14 cellular contexts compared by ENCODE assay signal in the genomic region with DNA sequence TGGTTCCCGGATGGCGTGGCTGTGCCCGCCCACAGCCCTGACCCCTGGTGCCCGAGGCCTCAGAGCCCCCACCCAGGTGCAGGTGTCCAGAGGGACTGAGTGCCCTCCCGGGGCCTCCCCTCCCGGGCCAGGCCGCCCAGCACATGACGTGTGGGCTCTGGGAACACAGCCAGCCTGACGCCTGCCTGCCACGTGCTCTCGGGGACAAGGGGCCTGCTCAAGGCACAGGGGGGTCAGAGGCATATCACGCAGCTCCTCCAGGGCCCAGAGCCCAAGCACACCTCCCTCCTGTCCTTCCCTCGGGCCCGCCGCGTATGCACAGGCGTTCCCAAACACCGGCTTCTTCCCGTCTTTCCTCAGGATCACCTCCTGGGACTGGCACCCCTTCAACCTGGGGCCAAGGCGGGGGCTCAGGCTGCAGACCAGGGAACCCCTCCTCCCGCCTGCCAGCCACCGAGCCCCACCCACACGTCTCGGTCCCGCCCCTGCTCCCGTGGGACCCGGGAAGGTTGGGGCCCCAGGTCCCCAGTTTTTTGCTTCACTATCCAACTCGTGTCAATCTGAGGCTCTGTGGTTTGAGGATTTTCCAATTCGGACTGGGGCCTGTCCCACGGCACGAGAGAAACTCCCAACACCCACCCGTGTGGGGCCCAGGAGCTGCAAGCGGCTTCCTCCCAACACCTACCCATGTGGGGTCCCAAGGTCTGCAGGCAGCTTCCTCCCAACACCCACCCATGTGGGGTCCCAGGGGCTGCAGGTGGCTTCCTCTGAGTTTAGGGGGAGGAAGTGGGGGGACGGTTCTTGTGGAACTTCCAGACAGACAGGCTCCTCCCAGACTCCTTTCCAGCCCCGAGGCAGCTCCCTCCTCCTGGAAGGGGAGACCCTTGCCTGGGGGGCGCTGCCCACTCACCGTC. TPM values are rescaled to one million over a fixed set of nuclear protein-coding genes. Genes with fewer than 3 reads are reported as not detected.
A peak's percentile ranks its signal among the peaks of the same experiment; 100 is the strongest.
DNase-seq lines count a peak whose midpoint lies in the region; ATAC-seq and TF ChIP-seq lines count a peak whose summit lies in the region.
"Had no signal": no experiment of that assay in that cellular context is flagged by ENCODE, and none has a peak within 500 bp of the region (broad histone marks: within the 10 kb centered on the region; RNA-seq: fewer than 3 reads in every experiment).

No MANE protein-coding gene starts in this region.

- H3K36me3 ChIP-seq in left ventricle myocardium inferior (no peaks in the 10 kb centered on the region), stomach (no peaks in the 10 kb centered on the region)

- H3K27ac Mint-ChIP-seq in activated CD8-positive, alpha-beta memory T cell treated with anti-CD3 and anti-CD28 coated beads, Interleukin-2, amount 10 ng/mL, durations not matched to agents 7 days and 5 days = no peak overlapping the region
- peak overlapping the region; percentile 73 for H3K27ac Mint-ChIP-seq in activated B cell treated with CpG ODN at 0.5 μM for 24 hours
- H3K27ac Mint-ChIP-seq: activated naive CD4-positive, alpha-beta T cell treated with anti-CD3 and anti-CD28 coated beads, Interleukin-2, amount 10 ng/mL, durations not matched to agents 7 days and 5 days; nephron had no signal

- H3K9me3 ChIP-seq in left ventricle myocardium inferior (replicated peaks) (no peaks in the 10 kb centered on the region), stomach (no peaks in the 10 kb centered on the region)

- peak; percentile 4 for ATAC-seq in activated CD8-positive, alpha-beta memory T cell treated with anti-CD3 and anti-CD28 coated beads, Interleukin-2, amount 10 ng/mL, durations not matched to agents 7 days and 5 days
- ATAC-seq in activated B cell treated with CpG ODN at 0.5 μM for 24 hours (ENCODE audit: low read depth) = peak; percentile 18
- ATAC-seq in HG02610 (IDR thresholded peaks at IDR 0.05; ENCODE audit: unreplicated experiment) = no peak
- ATAC-seq: HCT116 had no signal

- no peaks in the 10 kb centered on the region for H3K9me3 Mint-ChIP-seq in activated CD8-positive, alpha-beta memory T cell treated with anti-CD3 and anti-CD28 coated beads, Interleukin-2, amount 10 ng/mL, durations not matched to agents 7 days and 5 days (ENCODE audit: low read depth)
- H3K9me3 Mint-ChIP-seq in activated B cell treated with CpG ODN at 0.5 μM for 24 hours = no peaks in the 10 kb centered on the region
- H3K9me3 Mint-ChIP-seq: activated naive CD4-positive, alpha-beta T cell treated with anti-CD3 and anti-CD28 coated beads, Interleukin-2, amount 10 ng/mL, durations not matched to agents 7 days and 5 days; nephron had no signal

- WGBS in stomach, 5 donors = 12 to 19% (median 16%) methylated on average over 17 to 37 of the region's 37 CpGs

- intact Hi-C loops in activated B cell treated with CpG ODN at 0.5 μM for 24 hours (cut with micrococcal nuclease) = loop anchor here (1.0 kb wide), 1 partner anchor 8 kb away; no protein-coding TSS in a partner anchor
- intact Hi-C loops in left ventricle myocardium inferior (cut with micrococcal nuclease) = no loop called here
- intact Hi-C loops in stomach (cut with DNase I; ENCODE audit: low total_unique reads) = no loop called here

- no peak for TF ChIP-seq POLR2A in stomach (IDR thresholded peaks at IDR 0.05)

- H3K27ac ChIP-seq in left ventricle myocardium inferior (replicated peaks) (peak overlapping the region; percentile 52), stomach (no peak overlapping the region)

- CTCF ChIA-PET in activated CD8-positive, alpha-beta memory T cell treated with anti-CD3 and anti-CD28 coated beads, Interleukin-2, amount 10 ng/mL, durations not matched to agents 7 days and 5 days (lab: Charles Lee) = interaction anchor here (0.8 to 1.8 kb wide), 3 partner anchors 10 to 14 kb away, joined by 3 to 12 read pairs (median 4); no protein-coding TSS in a partner anchor
- CTCF ChIA-PET in activated B cell treated with CpG ODN at 0.5 μM for 24 hours (lab: Charles Lee) = interaction anchor here (0.8 to 2.1 kb wide), 4 partner anchors 12 to 346 kb away, joined by 3 to 14 read pairs (median 3); a partner anchor contains a TSS

- H3K36me3 Mint-ChIP-seq in activated CD8-positive, alpha-beta memory T cell treated with anti-CD3 and anti-CD28 coated beads, Interleukin-2, amount 10 ng/mL, durations not matched to agents 7 days and 5 days = no peaks in the 10 kb centered on the region
- peaks cover 20% of the 10 kb centered on the region for H3K36me3 Mint-ChIP-seq in activated B cell treated with CpG ODN at 0.5 μM for 24 hours (ENCODE audit: low read depth)
- H3K36me3 Mint-ChIP-seq: activated naive CD4-positive, alpha-beta T cell treated with anti-CD3 and anti-CD28 coated beads, Interleukin-2, amount 10 ng/mL, durations not matched to agents 7 days and 5 days had no signal

- POLR2A ChIA-PET in activated B cell treated with CpG ODN at 0.5 μM for 24 hours (lab: Charles Lee) = interaction anchor here (0.7 to 4.4 kb wide), 9 partner anchors 10 to 460 kb away, joined by 3 to 86 read pairs (median 5); a partner anchor contains a TSS

- H3K27me3 Mint-ChIP-seq in activated CD8-positive, alpha-beta memory T cell treated with anti-CD3 and anti-CD28 coated beads, Interleukin-2, amount 10 ng/mL, durations not matched to agents 7 days and 5 days = peaks cover 13% of the 10 kb centered on the region
- H3K27me3 Mint-ChIP-seq in activated B cell treated with CpG ODN at 0.5 μM for 24 hours = no peaks in the 10 kb centered on the region

- H3K27me3 ChIP-seq in left ventricle myocardium inferior (ENCODE audit: low read depth) (peaks cover 27% of the 10 kb centered on the region), stomach (peaks cover 3 to 65% (median 43%) of the 10 kb centered on the region in 3 donors)

- TF ChIP-seq EP300 in stomach (IDR thresholded peaks at IDR 0.05) = no peak

- TF ChIP-seq CTCF in activated B cell treated with CpG ODN at 0.5 μM for 24 hours (IDR thresholded peaks at IDR 0.05) = no peak
- no peak for TF ChIP-seq CTCF in left ventricle myocardium inferior (IDR thresholded peaks at IDR 0.05; ENCODE audit: borderline replicate concordance)
- no peak for TF ChIP-seq CTCF in stomach (IDR thresholded peaks at IDR 0.05)

- peaks cover 29% of the 10 kb centered on the region for H3K4me1 ChIP-seq in left ventricle myocardium inferior
- peaks cover 22 to 30% (median 28%) of the 10 kb centered on the region in 4 donors for H3K4me1 ChIP-seq in stomach

- DNase-seq in activated CD8-positive, alpha-beta memory T cell treated with anti-CD3 and anti-CD28 coated beads, Interleukin-2, amount 10 ng/mL, durations not matched to agents 7 days and 5 days = no peak
- no peak for DNase-seq in activated CD8-positive, alpha-beta memory T cell treated with anti-CD3 and anti-CD28 coated beads, Interleukin-2, amount 50 U/mL, for 4 hours
- DNase-seq in activated B cell treated with CpG ODN at 0.5 μM for 24 hours (no peak), left ventricle myocardium inferior (peak; percentile 61), stomach (peak; percentile 69), NCI-H82 treated with DMSO at 0.1 percent for 48 hours (lab: John Stamatoyannopoulos, UW; ENCODE audit: unreplicated experiment) (no peak), NCI-H226 (no peak)
- DNase-seq: NCI-H1694 had no signal

- H3K4me3 ChIP-seq in left ventricle myocardium inferior = peak overlapping the region; percentile 61
- peak overlapping the region in 3 of 4 donors; percentile 16 to 31 (median 23) for H3K4me3 ChIP-seq in stomach

- H3K4me3 Mint-ChIP-seq in activated CD8-positive, alpha-beta memory T cell treated with anti-CD3 and anti-CD28 coated beads, Interleukin-2, amount 10 ng/mL, durations not matched to agents 7 days and 5 days = no peak overlapping the region
- H3K4me3 Mint-ChIP-seq in activated B cell treated with CpG ODN at 0.5 μM for 24 hours = peak overlapping the region; percentile 86
- H3K4me3 Mint-ChIP-seq: activated naive CD4-positive, alpha-beta T cell treated with anti-CD3 and anti-CD28 coated beads, Interleukin-2, amount 10 ng/mL, durations not matched to agents 7 days and 5 days; nephron had no signal

- H3K4me1 Mint-ChIP-seq in activated CD8-positive, alpha-beta memory T cell treated with anti-CD3 and anti-CD28 coated beads, Interleukin-2, amount 10 ng/mL, durations not matched to agents 7 days and 5 days = peaks cover 6% of the 10 kb centered on the region
- H3K4me1 Mint-ChIP-seq in activated B cell treated with CpG ODN at 0.5 μM for 24 hours = peaks cover 46% of the 10 kb centered on the region
- H3K4me1 Mint-ChIP-seq: nephron had no signal

RNA-seq across cellular contexts. Expression of a gene that starts 1.5 kb away (rescaled TPM):
- total RNA-seq in activated CD8-positive, alpha-beta memory T cell treated with anti-CD3 and anti-CD28 coated beads, Interleukin-2, amount 10 ng/mL, durations not matched to agents 7 days and 5 days = under 1 TPM in 1 of 2 experiments, not detected in 1; 0.68 TPM
- total RNA-seq in activated B cell treated with CpG ODN at 0.5 μM for 24 hours (13.7 and 15.9 TPM in 2 replicates), left ventricle myocardium inferior (9.6 TPM), stomach (10 to 100 TPM in 1 of 5 donors, 1 to 10 TPM in 3, under 1 TPM in 1; 0.58 to 25.5 (median 4.9) TPM)
- polyA plus RNA-seq in stomach = 10 to 100 TPM in 2 of 3 donors, 1 to 10 TPM in 1; 7.7 to 18.4 (median 10.2) TPM

RNA-seq across cellular contexts. Expression of a gene that starts 7.1 kb away (rescaled TPM):
- not detected for total RNA-seq in activated CD8-positive, alpha-beta memory T cell treated with anti-CD3 and anti-CD28 coated beads, Interleukin-2, amount 10 ng/mL, durations not matched to agents 7 days and 5 days
- total RNA-seq in activated B cell treated with CpG ODN at 0.5 μM for 24 hours (not detected in 2 replicates), left ventricle myocardium inferior (14.6 TPM), stomach (10 to 100 TPM in 2 of 5 donors, 1 to 10 TPM in 1, not detected in 2; 7.0 to 31.2 (median 12.5) TPM)
- polyA plus RNA-seq in stomach = 10 to 100 TPM; 18.8 to 23.2 (median 19.5) TPM
- total RNA-seq: dermis microvascular lymphatic vessel endothelial cell had no signal

RNA-seq across cellular contexts. Expression of a gene that starts 16.8 kb away (rescaled TPM):
- total RNA-seq in activated CD8-positive, alpha-beta memory T cell treated with anti-CD3 and anti-CD28 coated beads, Interleukin-2, amount 10 ng/mL, durations not matched to agents 7 days and 5 days = not detected
- total RNA-seq in activated B cell treated with CpG ODN at 0.5 μM for 24 hours = 5.3 and 6.9 TPM in 2 replicates
- not detected for total RNA-seq in left ventricle myocardium inferior
- not detected for total RNA-seq in stomach
- not detected for polyA plus RNA-seq in stomach
- total RNA-seq: dermis microvascular lymphatic vessel endothelial cell, subcutaneous adipose tissue had no signal

RNA-seq across cellular contexts. Expression of a gene that starts 23.1 kb away (rescaled TPM):
- not detected for total RNA-seq in activated CD8-positive, alpha-beta memory T cell treated with anti-CD3 and anti-CD28 coated beads, Interleukin-2, amount 10 ng/mL, durations not matched to agents 7 days and 5 days
- total RNA-seq in activated B cell treated with CpG ODN at 0.5 μM for 24 hours (not detected in 2 replicates), left ventricle myocardium inferior (0.41 TPM), stomach (not detected)
- not detected for polyA plus RNA-seq in stomach
- total RNA-seq: subcutaneous adipose tissue had no signal

RNA-seq across cellular contexts. Expression of a gene that starts 28.9 kb away (rescaled TPM):
- total RNA-seq in activated CD8-positive, alpha-beta memory T cell treated with anti-CD3 and anti-CD28 coated beads, Interleukin-2, amount 10 ng/mL, durations not matched to agents 7 days and 5 days = not detected
- total RNA-seq in activated B cell treated with CpG ODN at 0.5 μM for 24 hours (1.5 and 2.2 TPM in 2 replicates), left ventricle myocardium inferior (21.4 TPM), stomach (10 to 100 TPM in 1 of 5 donors, 1 to 10 TPM in 2, under 1 TPM in 1, not detected in 1; 0.45 to 10.4 (median 5.8) TPM)
- polyA plus RNA-seq in stomach = 1 to 10 TPM; 1.6 to 4.7 (median 4.0) TPM

Comparison
In these comparisons a context has a peak if more than half of its experiments do, and no peak if none do; other contexts are left out.
1. DNase-seq: peak in left ventricle myocardium inferior (single experiment) and stomach (single experiment); none in activated CD8-positive, alpha-beta memory T cell treated with anti-CD3 and anti-CD28 coated beads, Interleukin-2, amount 10 ng/mL, durations not matched to agents 7 days and 5 days (single experiment), activated CD8-positive, alpha-beta memory T cell treated with anti-CD3 and anti-CD28 coated beads, Interleukin-2, amount 50 U/mL, for 4 hours (single experiment), activated B cell treated with CpG ODN at 0.5 μM for 24 hours (single experiment), NCI-H82 treated with DMSO at 0.1 percent for 48 hours (single experiment) and NCI-H226 (single experiment).